In the genomic region with DNA sequence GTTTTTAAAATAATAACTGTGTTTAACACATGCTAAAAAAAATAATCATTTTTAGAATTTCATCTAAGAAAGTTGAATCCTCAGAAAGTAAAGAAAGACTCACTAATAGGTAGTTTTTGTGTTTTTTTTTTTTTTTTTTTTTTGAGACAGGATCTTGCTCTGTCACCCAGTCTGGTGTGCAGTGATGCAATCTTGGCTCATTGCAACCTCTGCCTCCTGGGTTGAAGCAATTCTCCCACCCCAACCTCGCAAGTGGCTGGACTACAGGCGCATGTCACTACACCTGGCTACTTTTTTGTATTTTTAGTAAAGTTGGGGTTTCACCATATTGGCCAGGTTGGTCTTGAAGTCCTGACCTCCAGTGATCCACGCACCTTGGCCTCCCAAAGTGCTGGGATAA, we compare ENCODE assay signal across 1 cellular context.
TF ChIP-seq lines count a peak whose summit lies in the region.

No MANE protein-coding gene starts in this region.

TF ChIP-seq in K562, 482 proteins besides CTCF, POLR2A, EP300 and RAD21 (continued from another document):
- 0 out of 2 replicates have a peak, but pooled peaks have one; percentile 7 for TF ChIP-seq ZNF384 (IDR thresholded peaks at IDR 0.05; ENCODE audit: low read depth, low read length)
- peak; percentile 69; the same call in 1 of the 2 replicates for TF ChIP-seq CEBPG (CRISPR knock-in tag; IDR thresholded peaks at IDR 0.05)
- TF ChIP-seq CEBPG (tag; conservative IDR thresholded peaks at IDR 0.05 in 1 of 2, IDR thresholded peaks at IDR 0.05 in 1 of 2), result peak; percentile 47 to 78; a peak in 3 of 4 replicates
- no peak for TF ChIP-seq ZNF274 (IDR thresholded peaks at IDR 0.05; ENCODE audit: borderline replicate concordance, low read depth, low read length)
- TF ChIP-seq, protein P1, sequence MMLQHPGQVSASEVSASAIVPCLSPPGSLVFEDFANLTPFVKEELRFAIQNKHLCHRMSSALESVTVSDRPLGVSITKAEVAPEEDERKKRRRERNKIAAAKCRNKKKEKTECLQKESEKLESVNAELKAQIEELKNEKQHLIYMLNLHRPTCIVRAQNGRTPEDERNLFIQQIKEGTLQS (IDR thresholded peaks at IDR 0.05), result 0 out of 2 replicates have a peak, but pooled peaks have one; percentile 48
- TF ChIP-seq, protein P1 (CRISPR knock-in tag; conservative IDR thresholded peaks at IDR 0.05), result no peak
